Comparison of ENCODE assay signal across 10 cellular contexts in the genomic region with DNA sequence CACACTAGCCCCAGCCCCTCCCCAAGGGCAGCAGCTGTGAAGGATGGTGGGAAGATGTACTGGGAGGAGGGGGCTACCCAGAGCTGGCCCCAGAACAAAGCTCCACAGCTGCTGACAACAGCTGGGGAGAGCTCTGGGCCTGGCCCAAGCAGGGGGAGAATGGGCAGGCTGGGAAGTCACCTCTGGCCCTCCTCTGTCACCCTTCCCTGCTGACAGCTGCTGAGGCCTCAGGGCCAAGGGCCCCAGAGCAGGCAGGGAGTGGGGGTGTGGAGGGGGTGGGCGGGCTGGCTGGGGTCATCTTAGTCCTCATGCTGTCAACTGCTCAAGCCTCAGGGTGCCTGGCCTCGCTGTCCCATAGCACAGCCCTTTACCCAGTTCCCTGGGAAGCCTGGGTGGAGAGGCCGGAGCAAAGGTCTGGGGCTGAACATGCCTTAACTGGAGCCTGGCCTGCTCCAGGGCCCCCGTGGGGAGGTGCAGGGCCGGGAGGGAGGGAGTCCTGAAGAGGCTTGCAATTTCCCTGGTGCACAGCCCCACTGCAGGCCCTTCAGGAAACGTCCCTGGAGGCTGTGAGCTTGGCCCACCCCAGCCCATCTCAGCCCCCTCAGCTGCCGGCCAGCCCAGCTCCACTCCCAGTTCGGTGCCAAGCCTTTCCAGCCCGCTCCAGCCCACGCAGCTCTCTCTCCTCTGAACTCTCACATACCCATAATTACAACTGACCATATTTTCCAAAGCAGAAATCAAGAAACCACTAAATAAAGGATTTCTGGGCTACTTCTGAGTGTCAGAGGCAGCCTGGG. TPM values are rescaled to one million over a fixed set of nuclear protein-coding genes. Genes with fewer than 3 reads are reported as not detected.
DNase-seq lines count a peak whose midpoint lies in the region; ATAC-seq and TF ChIP-seq lines count a peak whose summit lies in the region.
"Had no signal": no experiment of that assay in that cellular context is flagged by ENCODE, and none has a peak within 500 bp of the region (broad histone marks: within the 10 kb centered on the region; RNA-seq: fewer than 3 reads in every experiment).

No MANE protein-coding gene starts in this region.

- no peaks in the 10 kb centered on the region for H3K9me3 ChIP-seq in AG04450 (ENCODE audit: control insufficient read depth, insufficient read depth, low read length)
- H3K9me3 ChIP-seq in RWPE2 (ENCODE audit: severe bottlenecking) = peaks cover 2% of the 10 kb centered on the region
- H3K9me3 ChIP-seq in heart right ventricle = no peaks in the 10 kb centered on the region
- H3K9me3 ChIP-seq in osteoblast (ENCODE audit: low read depth, low read length) = no peaks in the 10 kb centered on the region

- H3K27ac ChIP-seq in AG04450 (ENCODE audit: low read depth, low read length) (peak overlapping the region; percentile 57), RWPE2 (ENCODE audit: poor library complexity, severe bottlenecking) (no peak overlapping the region), heart right ventricle (peak overlapping the region; percentile 84 to 99 (median 92)), osteoblast (ENCODE audit: low read depth, low read length) (peak overlapping the region; percentile 96)

- no peak overlapping the region for H3K27ac Mint-ChIP-seq in activated CD4-positive, alpha-beta memory T cell treated with anti-CD3 and anti-CD28 coated beads for 36 hours
- H3K27ac Mint-ChIP-seq: CD8-positive, alpha-beta T cell had no signal

- peaks cover 76% of the 10 kb centered on the region for H3K79me2 ChIP-seq in osteoblast (ENCODE audit: insufficient read depth, low read length)

- no peaks in the 10 kb centered on the region for H3K36me3 Mint-ChIP-seq in activated CD4-positive, alpha-beta memory T cell treated with anti-CD3 and anti-CD28 coated beads for 36 hours
- H3K36me3 Mint-ChIP-seq: CD8-positive, alpha-beta T cell had no signal

- H2AFZ ChIP-seq in osteoblast (ENCODE audit: low read length) = no peak overlapping the region

- intact Hi-C loops in heart right ventricle (cut with DNase I) = loop anchor here in 2 of 10 donors (1.0 to 5.0 kb wide), 4 partner anchors 13 to 46 kb away; partner anchors contain the start of gene HSPG2 (in 1 of the 2)
- intact Hi-C loops in activated CD4-positive, alpha-beta memory T cell treated with anti-CD3 and anti-CD28 coated beads for 36 hours (cut with micrococcal nuclease) = no loop called here

- H3K27me3 Mint-ChIP-seq in activated CD4-positive, alpha-beta memory T cell treated with anti-CD3 and anti-CD28 coated beads for 36 hours = no peaks in the 10 kb centered on the region

- 8 to 12% methylated on average over 10 of the region's 10 CpGs for WGBS in heart right ventricle, 2 donors

- H3K4me1 Mint-ChIP-seq in activated CD4-positive, alpha-beta memory T cell treated with anti-CD3 and anti-CD28 coated beads for 36 hours (ENCODE audit: low read depth) = no peaks in the 10 kb centered on the region

- ATAC-seq in RWPE2 (ENCODE audit: low read depth) (no peak), heart right ventricle (peak; percentile 45 to 79 (median 66))
- ATAC-seq: CD8-positive, alpha-beta T cell had no signal

- H3K9me3 Mint-ChIP-seq in activated CD4-positive, alpha-beta memory T cell treated with anti-CD3 and anti-CD28 coated beads for 36 hours = no peaks in the 10 kb centered on the region
- H3K9me3 Mint-ChIP-seq: CD8-positive, alpha-beta T cell had no signal

- peaks cover 20% of the 10 kb centered on the region for H4K20me1 ChIP-seq in osteoblast (ENCODE audit: insufficient read depth, low read length)

- DNase-seq in AG04450 (ENCODE audit: low read depth, low spot score) = no peak
- DNase-seq in RWPE2 (ENCODE audit: low spot score) = peak; percentile 46
- peak; percentile 79 to 80 for DNase-seq in heart right ventricle
- peak; percentile 82 for DNase-seq in osteoblast (ENCODE audit: insufficient read length, low spot score, missing footprints)
- no peak for DNase-seq in SK-N-DZ (ENCODE audit: low spot score)
- no peak for DNase-seq in activated effector memory CD4-positive, alpha-beta T cell treated with anti-CD3 and anti-CD28 coated beads, Interleukin-2, amount 50 U/mL, for 16 hours
- no peak for DNase-seq in D341Med (ENCODE audit: low spot score)
- no peak for DNase-seq in activated CD4-positive, alpha-beta memory T cell treated with anti-CD3 and anti-CD28 coated beads for 36 hours
- DNase-seq: CD8-positive, alpha-beta T cell; MM.1S had no signal

- CTCF ChIA-PET in AG04450 (lab: Charles Lee) = interaction anchor here (1.0 kb wide), 1 partner anchor 53 kb away, joined by 3 read pairs; no protein-coding TSS in a partner anchor
- CTCF ChIA-PET in activated CD4-positive, alpha-beta memory T cell treated with anti-CD3 and anti-CD28 coated beads for 36 hours (lab: Charles Lee) = no interaction called here

- H3K27me3 ChIP-seq in AG04450 (ENCODE audit: control insufficient read depth, insufficient read depth, low read length) = no peaks in the 10 kb centered on the region
- no peaks in the 10 kb centered on the region for H3K27me3 ChIP-seq in RWPE2 (ENCODE audit: insufficient read depth, poor library complexity, severe bottlenecking)
- H3K27me3 ChIP-seq in heart right ventricle = no peaks in the 10 kb centered on the region
- H3K27me3 ChIP-seq in osteoblast (ENCODE audit: insufficient read depth, low read length) = no peaks in the 10 kb centered on the region

- TF ChIP-seq CTCF in AG04450 (IDR thresholded peaks at IDR 0.05; ENCODE audit: low read depth, low read length) = no peak
- no peak for TF ChIP-seq CTCF in RWPE2 (IDR thresholded peaks at IDR 0.05; ENCODE audit: poor library complexity, severe bottlenecking)
- no peak for TF ChIP-seq CTCF in heart right ventricle (IDR thresholded peaks at IDR 0.05)
- TF ChIP-seq CTCF in osteoblast (IDR thresholded peaks at IDR 0.05; ENCODE audit: extremely low read depth, low read depth, low read length) = no peak

- POLR2A ChIA-PET in AG04450 (lab: Yijun Ruan, JAX) = interaction anchor here (1.5 to 2.3 kb wide), 2 partner anchors 9 to 20 kb away, joined by 5 to 9 read pairs; no protein-coding TSS in a partner anchor
- POLR2A ChIA-PET in activated CD4-positive, alpha-beta memory T cell treated with anti-CD3 and anti-CD28 coated beads for 36 hours (lab: Charles Lee) = no interaction called here

- H3K4me3 Mint-ChIP-seq in activated CD4-positive, alpha-beta memory T cell treated with anti-CD3 and anti-CD28 coated beads for 36 hours = no peak overlapping the region
- H3K4me3 Mint-ChIP-seq: CD8-positive, alpha-beta T cell had no signal

- H3K4me2 ChIP-seq in osteoblast (ENCODE audit: insufficient read depth, low read length) = peak overlapping the region; percentile 7

- no peaks in the 10 kb centered on the region for H3K4me1 ChIP-seq in RWPE2 (ENCODE audit: insufficient read depth, poor library complexity, severe bottlenecking)
- peaks cover 79 to 100% (median 100%) of the 10 kb centered on the region in 9 donors for H3K4me1 ChIP-seq in heart right ventricle
- peaks cover 60% of the 10 kb centered on the region for H3K4me1 ChIP-seq in osteoblast (ENCODE audit: insufficient read depth, low read length)

- peaks cover 6% of the 10 kb centered on the region; the same call in 1 of the 2 replicates for H3K36me3 ChIP-seq in RWPE2 (ENCODE audit: low read depth)
- peaks cover 0 to 38% (median 0%) of the 10 kb centered on the region in 9 donors for H3K36me3 ChIP-seq in heart right ventricle
- H3K36me3 ChIP-seq in osteoblast (ENCODE audit: insufficient read depth, low read length) = peaks cover 28% of the 10 kb centered on the region

- H3K4me3 ChIP-seq in AG04450 (ENCODE audit: low read depth, low read length) (no peak overlapping the region), RWPE2 (ENCODE audit: severe bottlenecking) (no peak overlapping the region), heart right ventricle (no peak overlapping the region), osteoblast (ENCODE audit: insufficient read depth, low read length) (no peak overlapping the region)

RNA-seq across cellular contexts. Expression of gene HSPG2, which starts 25.7 kb away (rescaled TPM):
- polyA plus RNA-seq in AG04450 (2011; rRNA removed) (9.7 and 13.2 TPM in 2 replicates), heart right ventricle (100 to 1,000 TPM; 221 to 276 TPM)
- 22.1 and 27.9 TPM in 2 replicates for polyA minus RNA-seq in AG04450 (2011; rRNA and poly(A)+ RNA removed)
- total RNA-seq in heart right ventricle (100 to 1,000 TPM; 249 to 508 (median 320) TPM), osteoblast (220 and 265 TPM in 2 replicates)
- polyA plus RNA-seq in SK-N-DZ (2014; cell fraction: cytosol; rRNA removed) = 5.1 and 6.8 TPM in 2 replicates
- polyA plus RNA-seq in SK-N-DZ (2014; cell fraction: nucleus; rRNA removed) = 9.6 and 12.8 TPM in 2 replicates
- total RNA-seq in activated CD4-positive, alpha-beta memory T cell treated with anti-CD3 and anti-CD28 coated beads for 36 hours = 1 to 10 TPM; 2.8 to 3.7 TPM

Comparison
In these comparisons a context has a peak if more than half of its experiments do, and no peak if none do; other contexts are left out.
1. DNase-seq: peak in RWPE2 (single experiment), heart right ventricle (2 of 2) and osteoblast (single experiment); none in AG04450 (single experiment), SK-N-DZ (single experiment), activated effector memory CD4-positive, alpha-beta T cell treated with anti-CD3 and anti-CD28 coated beads, Interleukin-2, amount 50 U/mL, for 16 hours (single experiment), D341Med (single experiment) and activated CD4-positive, alpha-beta memory T cell treated with anti-CD3 and anti-CD28 coated beads for 36 hours (single experiment).
2. RNA of gene HSPG2, which starts 25.7 kb away (total RNA-seq): 249 to 508 TPM in heart right ventricle and 220 to 265 TPM in osteoblast; 2.8 to 3.7 TPM in activated CD4-positive, alpha-beta memory T cell treated with anti-CD3 and anti-CD28 coated beads for 36 hours; every median in the first group is over 10 times any median in the second.